20 cellular contexts compared by ENCODE assay signal in genomic region chr1:25341746-25342145, GRCh38. TPM values are rescaled to one million over a fixed set of nuclear protein-coding genes. Genes with fewer than 3 reads are reported as not detected.
A peak's percentile ranks its signal among the peaks of the same experiment; 100 is the strongest.
DNase-seq lines count a peak whose midpoint lies in the region; ATAC-seq and TF ChIP-seq lines count a peak whose summit lies in the region.
"Had no signal": no experiment of that assay in that cellular context is flagged by ENCODE, and none has a peak within 500 bp of the region (broad histone marks: within the 10 kb centered on the region; RNA-seq: fewer than 3 reads in every experiment).

No MANE protein-coding gene starts in this region.

- H3K4me1 ChIP-seq in DND-41 (ENCODE audit: insufficient read depth, low read length) (peaks cover 26% of the 10 kb centered on the region), Loucy (ENCODE audit: insufficient read depth, low read length, poor library complexity, severe bottlenecking) (peaks cover 38% of the 10 kb centered on the region), trophoblast cell (ENCODE audit: control insufficient read depth in 1 of 2, insufficient read depth in 2 of 2, low read length in 2 of 2) (peaks cover 0 to 2% of the 10 kb centered on the region in 2 experiments)
- H3K4me1 ChIP-seq in effector memory CD4-positive, alpha-beta T cell (ENCODE audit: control insufficient read depth, insufficient read depth, low read length, poor library complexity, severe bottlenecking) = peaks cover 23% of the 10 kb centered on the region

- H2AFZ ChIP-seq in DND-41 (ENCODE audit: low read depth, low read length) (no peak overlapping the region), Loucy (ENCODE audit: low read length) (no peak overlapping the region), trophoblast cell (ENCODE audit: insufficient read depth, low read length, poor library complexity) (no peak overlapping the region)
- H2AFZ ChIP-seq: PC-9 had no signal

- H3K9ac ChIP-seq in DND-41 (ENCODE audit: low read depth, low read length) (no peak overlapping the region), Loucy (ENCODE audit: low read depth, low read length, poor library complexity, severe bottlenecking) (peak overlapping the region; percentile 13), trophoblast cell (ENCODE audit: low read length) (no peak overlapping the region)

- H3K4ac ChIP-seq in trophoblast cell (ENCODE audit: low read depth, low read length) = peak overlapping the region; percentile 75

- H2BK120ac ChIP-seq in trophoblast cell (ENCODE audit: insufficient read depth, low read length, poor library complexity) = no peak overlapping the region

- DNase-seq in DND-41 = no peak
- DNase-seq in central memory CD8-positive, alpha-beta T cell (ENCODE audit: low spot score in 2 of 2) = no peak
- DNase-seq in trophoblast cell = no peak
- no peak for DNase-seq in activated CD8-positive, alpha-beta memory T cell treated with anti-CD3 and anti-CD28 coated beads, Interleukin-2, amount 10 ng/mL, durations not matched to agents 7 days and 5 days
- DNase-seq in stimulated activated CD4-positive, alpha-beta T cell treated with anti-CD3 and anti-CD28 coated beads, Interleukin-2, amount 100 ng/mL, for 48 hours = no peak
- no peak for DNase-seq in effector memory CD4-positive, alpha-beta T cell
- DNase-seq: CD8-positive, alpha-beta memory T cell; DMS53; H7; Karpas-422; MM.1S; NCI-H1092; NCI-H1436 treated with DMSO at 0.1 percent for 48 hours; NCI-H2029; NCI-H2171; NCI-H526; PC-9 had no signal

- no peaks in the 10 kb centered on the region for H3F3A ChIP-seq in Loucy (ENCODE audit: low read depth)

- no peak for TF ChIP-seq CTCF in DND-41 (IDR thresholded peaks at IDR 0.05; ENCODE audit: borderline replicate concordance, extremely low read depth, low read length, poor library complexity, severe bottlenecking)
- no peak for TF ChIP-seq CTCF in Loucy (conservative IDR thresholded peaks at IDR 0.05; ENCODE audit: low read length)

- no peaks in the 10 kb centered on the region for H3K9me3 Mint-ChIP-seq in central memory CD8-positive, alpha-beta T cell
- no peaks in the 10 kb centered on the region for H3K9me3 Mint-ChIP-seq in activated CD8-positive, alpha-beta memory T cell treated with anti-CD3 and anti-CD28 coated beads, Interleukin-2, amount 10 ng/mL, durations not matched to agents 7 days and 5 days (ENCODE audit: low read depth)
- H3K9me3 Mint-ChIP-seq: CD8-positive, alpha-beta memory T cell; IgD-negative memory B cell had no signal

- H3K9me2 ChIP-seq in Loucy (replicated peaks; ENCODE audit: low read depth, low read length) = no peaks in the 10 kb centered on the region

- H3K4me1 Mint-ChIP-seq in central memory CD8-positive, alpha-beta T cell = peaks cover 38% of the 10 kb centered on the region
- peaks cover 28% of the 10 kb centered on the region for H3K4me1 Mint-ChIP-seq in activated CD8-positive, alpha-beta memory T cell treated with anti-CD3 and anti-CD28 coated beads, Interleukin-2, amount 10 ng/mL, durations not matched to agents 7 days and 5 days

- H3K4me3 Mint-ChIP-seq in central memory CD8-positive, alpha-beta T cell = no peak overlapping the region
- H3K4me3 Mint-ChIP-seq in activated CD8-positive, alpha-beta memory T cell treated with anti-CD3 and anti-CD28 coated beads, Interleukin-2, amount 10 ng/mL, durations not matched to agents 7 days and 5 days = no peak overlapping the region
- H3K4me3 Mint-ChIP-seq: IgD-negative memory B cell had no signal

- H3K36me3 ChIP-seq in DND-41 (ENCODE audit: insufficient read depth, low read length) (peaks cover 33% of the 10 kb centered on the region), Loucy (ENCODE audit: insufficient read depth, low read length) (peaks cover 17% of the 10 kb centered on the region; the same call in 1 of the 2 replicates), trophoblast cell (ENCODE audit: control insufficient read depth in 1 of 2, insufficient read depth in 2 of 2, low read length in 2 of 2) (peaks cover 2 to 13% of the 10 kb centered on the region in 2 experiments)
- H3K36me3 ChIP-seq in effector memory CD4-positive, alpha-beta T cell (ENCODE audit: control insufficient read depth, insufficient read depth, low read length) = peaks cover 18% of the 10 kb centered on the region

- no peak overlapping the region for H2BK12ac ChIP-seq in trophoblast cell (ENCODE audit: low read length)

- H4K8ac ChIP-seq in trophoblast cell (ENCODE audit: low read depth, low read length) = no peak overlapping the region

- H3K36me3 Mint-ChIP-seq in central memory CD8-positive, alpha-beta T cell (ENCODE audit: insufficient read depth) = peaks cover 55% of the 10 kb centered on the region
- H3K36me3 Mint-ChIP-seq in activated CD8-positive, alpha-beta memory T cell treated with anti-CD3 and anti-CD28 coated beads, Interleukin-2, amount 10 ng/mL, durations not matched to agents 7 days and 5 days = peaks cover 27% of the 10 kb centered on the region

- CTCF ChIA-PET in activated CD8-positive, alpha-beta memory T cell treated with anti-CD3 and anti-CD28 coated beads, Interleukin-2, amount 10 ng/mL, durations not matched to agents 7 days and 5 days (lab: Charles Lee) = interaction anchor here (1.6 kb wide), 1 partner anchor 102 kb away, joined by 6 read pairs; no protein-coding TSS in a partner anchor

- peak overlapping the region; percentile 79; the same call in 1 of the 2 replicates for H3K4me2 ChIP-seq in DND-41 (ENCODE audit: insufficient read depth, low read length)
- H3K4me2 ChIP-seq in Loucy (ENCODE audit: low read depth, low read length, poor library complexity, severe bottlenecking) = peak overlapping the region; percentile 62
- no peak overlapping the region for H3K4me2 ChIP-seq in trophoblast cell (ENCODE audit: low read length)
- H3K4me2 ChIP-seq: PC-9 had no signal

- no peak overlapping the region for H3K18ac ChIP-seq in trophoblast cell (ENCODE audit: low read length)

- peaks cover 8% of the 10 kb centered on the region for H3K79me1 ChIP-seq in trophoblast cell (ENCODE audit: low read length)

- H3K27me3 ChIP-seq in DND-41 (ENCODE audit: insufficient read depth, low read length, poor library complexity) (no peaks in the 10 kb centered on the region), Loucy (ENCODE audit: insufficient read depth, low read length, poor library complexity, severe bottlenecking) (no peaks in the 10 kb centered on the region), trophoblast cell (ENCODE audit: insufficient read depth, low read length) (no peaks in the 10 kb centered on the region)
- H3K27me3 ChIP-seq in effector memory CD4-positive, alpha-beta T cell (replicated peaks; ENCODE audit: control insufficient read depth, insufficient read depth, low read length, poor library complexity, severe bottlenecking) = no peaks in the 10 kb centered on the region
- H3K27me3 ChIP-seq: BLaER1 treated with 17β-estradiol and CSF1 and Interleukin-3, amounts not matched to agents 10 nM and 100 nM had no signal

- no peak overlapping the region for H2BK5ac ChIP-seq in trophoblast cell (ENCODE audit: low read depth, low read length, poor library complexity)

- no peak overlapping the region for H3K27ac ChIP-seq in DND-41 (ENCODE audit: low read length)
- no peak overlapping the region for H3K27ac ChIP-seq in trophoblast cell (ENCODE audit: low read depth, low read length)
- no peak overlapping the region for H3K27ac ChIP-seq in effector memory CD4-positive, alpha-beta T cell (ENCODE audit: insufficient read depth, low read length, poor library complexity, severe bottlenecking)
- H3K27ac ChIP-seq: BLaER1 treated with 17β-estradiol and CSF1 and Interleukin-3, amounts not matched to agents 10 nM and 100 nM; PC-9 had no signal

- no peak for ATAC-seq in DND-41 (ENCODE audit: insufficient read depth, low read depth)
- ATAC-seq in central memory CD8-positive, alpha-beta T cell (replicated peaks; ENCODE audit: extremely low read depth, poor library complexity, severe bottlenecking) = no peak
- ATAC-seq in activated CD8-positive, alpha-beta memory T cell treated with anti-CD3 and anti-CD28 coated beads, Interleukin-2, amount 10 ng/mL, durations not matched to agents 7 days and 5 days = no peak

- peaks cover 27% of the 10 kb centered on the region for H4K20me1 ChIP-seq in DND-41 (ENCODE audit: insufficient read depth, low read length)
- peaks cover 45% of the 10 kb centered on the region for H4K20me1 ChIP-seq in Loucy (ENCODE audit: insufficient read depth, low read length, poor library complexity, severe bottlenecking)

- no peak overlapping the region for H2AK5ac ChIP-seq in trophoblast cell (ENCODE audit: low read length)

- no peaks in the 10 kb centered on the region for H3K9me3 ChIP-seq in DND-41 (ENCODE audit: insufficient read depth, low read length, severe bottlenecking)
- no peaks in the 10 kb centered on the region for H3K9me3 ChIP-seq in Loucy (ENCODE audit: insufficient read depth, low read depth, low read length)
- H3K9me3 ChIP-seq in trophoblast cell (ENCODE audit: insufficient read depth, low read depth, low read length) = no peaks in the 10 kb centered on the region
- no peaks in the 10 kb centered on the region for H3K9me3 ChIP-seq in effector memory CD4-positive, alpha-beta T cell (ENCODE audit: control insufficient read depth, low read length)
- H3K9me3 ChIP-seq: BLaER1 treated with 17β-estradiol and CSF1 and Interleukin-3, amounts not matched to agents 10 nM and 100 nM had no signal

- H3K79me2 ChIP-seq in DND-41 (ENCODE audit: insufficient read depth, low read length) (peaks cover 81% of the 10 kb centered on the region), Loucy (ENCODE audit: insufficient read depth, low read length) (peaks cover 67% of the 10 kb centered on the region), trophoblast cell (ENCODE audit: control insufficient read depth, insufficient read depth, low read length, poor library complexity) (peaks cover 7% of the 10 kb centered on the region)

- no peak overlapping the region for H3K14ac ChIP-seq in trophoblast cell (ENCODE audit: low read length)

- H3K23ac ChIP-seq in trophoblast cell (ENCODE audit: low read length) = no peak overlapping the region

- no CpG with 5 or more reads among the region's 6 CpGs for WGBS in trophoblast cell (ENCODE audit: extremely low coverage, insufficient coverage, insufficient read length)

- H4K12ac ChIP-seq in trophoblast cell (ENCODE audit: low read depth, low read length) = no peak overlapping the region

- H3K27me3 Mint-ChIP-seq in central memory CD8-positive, alpha-beta T cell = no peaks in the 10 kb centered on the region
- H3K27me3 Mint-ChIP-seq in activated CD8-positive, alpha-beta memory T cell treated with anti-CD3 and anti-CD28 coated beads, Interleukin-2, amount 10 ng/mL, durations not matched to agents 7 days and 5 days = no peaks in the 10 kb centered on the region
- H3K27me3 Mint-ChIP-seq: CD8-positive, alpha-beta memory T cell; IgD-negative memory B cell had no signal

- H4K91ac ChIP-seq in trophoblast cell (ENCODE audit: low read depth, low read length) = no peak overlapping the region

- H3K4me3 ChIP-seq in DND-41 (ENCODE audit: low read depth in 1 of 2, low read length in 2 of 2) = no peak overlapping the region
- peak overlapping the region; percentile 19 for H3K4me3 ChIP-seq in Loucy (ENCODE audit: low read length, poor library complexity, severe bottlenecking)
- no peak overlapping the region for H3K4me3 ChIP-seq in trophoblast cell (ENCODE audit: low read depth, low read length)
- no peak overlapping the region for H3K4me3 ChIP-seq in effector memory CD4-positive, alpha-beta T cell (ENCODE audit: insufficient read depth, low read depth, low read length, poor library complexity, severe bottlenecking)
- H3K4me3 ChIP-seq: BLaER1 treated with 17β-estradiol and CSF1 and Interleukin-3, amounts not matched to agents 10 nM and 100 nM; PC-9 had no signal

- peak overlapping the region; percentile 35 for H3K27ac Mint-ChIP-seq in central memory CD8-positive, alpha-beta T cell (ENCODE audit: low read depth)
- no peak overlapping the region for H3K27ac Mint-ChIP-seq in activated CD8-positive, alpha-beta memory T cell treated with anti-CD3 and anti-CD28 coated beads, Interleukin-2, amount 10 ng/mL, durations not matched to agents 7 days and 5 days
- H3K27ac Mint-ChIP-seq: IgD-negative memory B cell had no signal

RNA-seq across cellular contexts. Expression of gene TMEM50A, which starts 3.6 kb away (rescaled TPM):
- 114 and 116 TPM in 2 replicates for polyA plus RNA-seq in trophoblast cell (2013)
- total RNA-seq in activated CD8-positive, alpha-beta memory T cell treated with anti-CD3 and anti-CD28 coated beads, Interleukin-2, amount 10 ng/mL, durations not matched to agents 7 days and 5 days = 100 to 1,000 TPM; 130 to 162 TPM
